7 cellular contexts compared by ENCODE assay signal in the genomic region with DNA sequence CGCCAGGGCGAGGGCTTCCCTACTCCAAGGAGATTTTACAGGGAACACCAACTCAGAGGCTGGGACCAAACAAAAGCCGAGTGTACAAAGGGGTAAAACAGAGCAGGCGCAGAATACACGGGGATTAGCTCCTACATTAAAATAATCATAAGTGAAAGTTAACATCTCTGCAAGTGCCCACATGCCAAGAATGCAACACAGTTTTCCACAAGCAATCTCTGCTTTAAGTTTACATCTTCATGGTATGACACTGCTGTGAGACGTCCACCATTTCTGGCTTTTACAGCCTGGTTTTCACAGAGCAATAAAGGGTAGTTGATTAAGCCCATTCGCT. TPM values are rescaled to one million over a fixed set of nuclear protein-coding genes. Genes with fewer than 3 reads are reported as not detected.
DNase-seq lines count a peak whose midpoint lies in the region; ATAC-seq, FAIRE-seq and TF ChIP-seq lines count a peak whose summit lies in the region.

No MANE protein-coding gene starts in this region.

- no peak for TF ChIP-seq POLR2A in lower leg skin (IDR thresholded peaks at IDR 0.05)

- H3K4me3 ChIP-seq in HUES6 (ENCODE audit: low read depth, low read length): peak overlapping the region; percentile 73
- peak overlapping the region; percentile 50 for H3K4me3 ChIP-seq in bronchial epithelial cell (ENCODE audit: low read depth, low read length)
- peak overlapping the region; percentile 63 for H3K4me3 ChIP-seq in lower leg skin (ENCODE audit: low read depth, poor library complexity, severe bottlenecking)
- peak overlapping the region; percentile 69 to 95 for H3K4me3 ChIP-seq in tibial artery

- 5 to 6% methylated on average over 7 of the region's 7 CpGs for WGBS in lower leg skin, 2 donors

- no peak for FAIRE-seq in bronchial epithelial cell (lab: Jason Lieb, UNC)

- TF ChIP-seq CTCF in bronchial epithelial cell (IDR thresholded peaks at IDR 0.05; ENCODE audit: insufficient read depth, low read length, severe bottlenecking): no peak
- TF ChIP-seq CTCF in lower leg skin (IDR thresholded peaks at IDR 0.05): no peak
- no peak for TF ChIP-seq CTCF in tibial artery (IDR thresholded peaks at IDR 0.05)

- H3K27me3 ChIP-seq in HUES6 (ENCODE audit: control insufficient read depth, insufficient read depth, low read length) (peaks cover 19% of the 10 kb centered on the region), bronchial epithelial cell (ENCODE audit: control insufficient read depth, insufficient read depth, low read length) (no peaks in the 10 kb centered on the region), tibial artery (no peaks in the 10 kb centered on the region)

- H3K9ac ChIP-seq in HUES6 (ENCODE audit: low read length): no peak overlapping the region

- peaks cover 19% of the 10 kb centered on the region for H3K4me1 ChIP-seq in HUES6 (ENCODE audit: control insufficient read depth, insufficient read depth, low read length)
- peaks cover 0 to 29% (median 7%) of the 10 kb centered on the region in 4 donors for H3K4me1 ChIP-seq in tibial artery

- H3K36me3 ChIP-seq in HUES6 (ENCODE audit: control insufficient read depth, insufficient read depth, low read length): no peaks in the 10 kb centered on the region
- no peaks in the 10 kb centered on the region for H3K36me3 ChIP-seq in bronchial epithelial cell (ENCODE audit: control insufficient read depth, insufficient read depth, low read length)
- no peaks in the 10 kb centered on the region for H3K36me3 ChIP-seq in tibial artery

- H3K9me3 ChIP-seq in HUES6 (ENCODE audit: control insufficient read depth, insufficient read depth, low read depth, low read length) (no peaks in the 10 kb centered on the region), tibial artery (no peaks in the 10 kb centered on the region)

- intact Hi-C loops in lower leg skin (cut with DNase I; ENCODE audit: low total_unique reads) (no loop called here), tibial artery (cut with DNase I; ENCODE audit: low total_unique reads) (no loop called here)

- no peak for ATAC-seq in GM18517 (IDR thresholded peaks at IDR 0.05; ENCODE audit: unreplicated experiment)
- no peak for ATAC-seq in GM18498 (IDR thresholded peaks at IDR 0.05; ENCODE audit: unreplicated experiment)

- DNase-seq in bronchial epithelial cell (ENCODE audit: low read depth): peak; percentile 79
- no peak for DNase-seq in lower leg skin (ENCODE audit: low spot score in 2 of 2)
- no peak for DNase-seq in tibial artery
- no peak for DNase-seq in NCI-H510A treated with DMSO at 0.1 percent for 48 hours (lab: John Stamatoyannopoulos, UW)

- H3K27ac ChIP-seq in HUES6 (ENCODE audit: low read depth, low read length): no peak overlapping the region; the same call in 1 of the 2 replicates
- H3K27ac ChIP-seq in tibial artery: peak overlapping the region; percentile 88 to 96

RNA-seq across cellular contexts. Expression of gene VGLL3, which starts 0.5 kb away (rescaled TPM):
- 0.64 and 1.1 TPM in 2 replicates for total RNA-seq in bronchial epithelial cell
- 10 to 100 TPM in 2 of 4 donors, 1 to 10 TPM in 2; 8.0 to 24.7 (median 10.3) TPM for total RNA-seq in lower leg skin
